Comparison of ENCODE assay signal across 21 cellular contexts in genomic region chr2:11275910-11276309, GRCh38.
"Had no signal": no experiment of that assay in that cellular context is flagged by ENCODE, and none has a peak within 500 bp of the region (broad histone marks: within the 10 kb centered on the region; RNA-seq: fewer than 3 reads in every experiment).

No MANE protein-coding gene starts in this region.

- H3K27me3 Mint-ChIP-seq: activated CD8-positive, alpha-beta memory T cell treated with anti-CD3 and anti-CD28 coated beads, Interleukin-2, amount 10 ng/mL, durations not matched to agents 7 days and 5 days; central memory CD8-positive, alpha-beta T cell; progenitor cell of endocrine pancreas had no signal

- H3K27ac ChIP-seq: coronary artery, gastroesophageal sphincter, heart right ventricle, left ventricle myocardium inferior, tibial artery had no signal

- DNase-seq: activated CD4-positive, alpha-beta T cell treated with anti-CD3 and anti-CD28 coated beads, Interleukin-2, amount 50 U/mL, for 48 hours; activated CD8-positive, alpha-beta memory T cell treated with anti-CD3 and anti-CD28 coated beads, Interleukin-2, amount 10 ng/mL, durations not matched to agents 7 days and 5 days; aorta; heart right ventricle; immature natural killer cell; kidney glomerular epithelial cell; left ventricle myocardium inferior; mammary epithelial cell; midbrain; occipital lobe; stimulated activated CD4-positive, alpha-beta T cell treated with anti-CD3 and anti-CD28 coated beads, Interleukin-12 subunit alpha, Interleukin-12 subunit beta, amount 100 ng/mL, for 4 hours; stimulated activated CD4-positive, alpha-beta T cell treated with anti-CD3 and anti-CD28 coated beads, Interleukin-2, amount 100 ng/mL, for 24 hours; stimulated activated naive CD8-positive, alpha-beta T cell treated with anti-CD3 and anti-CD28 coated beads, Interleukin-15, Interleukin-2, amounts not matched to agents 100 U/mL and 50 U/mL, for 24 hours; substantia nigra; tibial artery had no signal

- H3K4me1 ChIP-seq: gastroesophageal sphincter had no signal

- H3K9me3 ChIP-seq: gastroesophageal sphincter, heart right ventricle, left ventricle myocardium inferior, tibial artery had no signal

- H3K9me3 Mint-ChIP-seq: central memory CD8-positive, alpha-beta T cell; immature natural killer cell had no signal

- ATAC-seq: activated CD8-positive, alpha-beta memory T cell treated with anti-CD3 and anti-CD28 coated beads, Interleukin-2, amount 10 ng/mL, durations not matched to agents 7 days and 5 days; esophagus mucosa; gastroesophageal sphincter; heart right ventricle; stimulated activated naive CD8-positive, alpha-beta T cell treated with anti-CD3 and anti-CD28 coated beads, Interleukin-15, Interleukin-2, amounts not matched to agents 100 U/mL and 50 U/mL, for 24 hours had no signal

- H3K27ac Mint-ChIP-seq: activated CD8-positive, alpha-beta memory T cell treated with anti-CD3 and anti-CD28 coated beads, Interleukin-2, amount 10 ng/mL, durations not matched to agents 7 days and 5 days; immature natural killer cell; progenitor cell of endocrine pancreas; T-helper 1 cell treated with Interleukin-12 subunit alpha and Interleukin-12 subunit beta and Interleukin-4 antibody, amounts not matched to agents 30 μg/mL and 1 μg/mL, for 36 hours had no signal

- H3K27me3 ChIP-seq: gastroesophageal sphincter, heart right ventricle, tibial artery had no signal

- H3K4me3 ChIP-seq: coronary artery, gastroesophageal sphincter, heart right ventricle, left ventricle myocardium inferior, tibial artery had no signal

- H3K4me3 Mint-ChIP-seq: activated CD8-positive, alpha-beta memory T cell treated with anti-CD3 and anti-CD28 coated beads, Interleukin-2, amount 10 ng/mL, durations not matched to agents 7 days and 5 days; central memory CD8-positive, alpha-beta T cell; immature natural killer cell; T-helper 1 cell treated with Interleukin-12 subunit alpha and Interleukin-12 subunit beta and Interleukin-4 antibody, amounts not matched to agents 30 μg/mL and 1 μg/mL, for 36 hours had no signal
